ENCODE assay signal across 16 cellular contexts in the genomic region with DNA sequence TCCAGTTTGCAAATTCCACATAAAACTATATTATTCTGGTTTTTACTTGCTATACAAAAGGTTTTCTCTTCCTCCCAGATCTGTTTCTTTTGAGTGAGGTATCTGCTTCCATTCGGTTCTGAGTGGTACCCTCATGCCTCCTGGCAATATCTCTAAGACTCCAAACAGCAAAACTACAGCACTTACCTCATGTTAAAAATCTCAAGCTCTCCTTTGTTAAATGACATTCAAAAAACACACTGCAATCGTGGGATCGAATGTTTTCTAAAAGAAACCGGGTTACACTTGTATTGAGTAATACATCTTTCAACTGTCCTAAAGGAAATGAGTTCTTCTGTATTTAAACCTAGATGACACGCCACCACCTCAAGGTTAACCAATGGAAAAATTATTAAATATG. TPM values are rescaled to one million over a fixed set of nuclear protein-coding genes. Genes with fewer than 3 reads are reported as not detected.
DNase-seq lines count a peak whose midpoint lies in the region; ATAC-seq and TF ChIP-seq lines count a peak whose summit lies in the region.
"Had no signal": no experiment of that assay in that cellular context is flagged by ENCODE, and none has a peak within 500 bp of the region (broad histone marks: within the 10 kb centered on the region; RNA-seq: fewer than 3 reads in every experiment).

No MANE protein-coding gene starts in this region.

- H3K36me3 ChIP-seq in CD4-positive, CD25-positive, alpha-beta regulatory T cell (ENCODE audit: control insufficient read depth, insufficient read depth, low read length) = peaks cover 44% of the 10 kb centered on the region
- peaks cover 7 to 29% (median 7%) of the 10 kb centered on the region in 3 experiments for H3K36me3 ChIP-seq in naive thymus-derived CD4-positive, alpha-beta T cell (ENCODE audit: control insufficient read depth in 2 of 3, insufficient read depth in 3 of 3, low read length in 3 of 3)

- no peaks in the 10 kb centered on the region for H3K27me3 Mint-ChIP-seq in CD4-positive, CD25-positive, alpha-beta regulatory T cell
- no peaks in the 10 kb centered on the region for H3K27me3 Mint-ChIP-seq in Calu3 (ENCODE audit: unreplicated experiment)
- no peaks in the 10 kb centered on the region for H3K27me3 Mint-ChIP-seq in activated T-helper 17 cell treated with anti-CD3 and anti-CD28 coated beads, Interleukin-2, amount 50 U/mL, for 72 hours
- no peaks in the 10 kb centered on the region for H3K27me3 Mint-ChIP-seq in naive thymus-derived CD4-positive, alpha-beta T cell

- peaks cover 24% of the 10 kb centered on the region for H3K4me1 ChIP-seq in CD4-positive, CD25-positive, alpha-beta regulatory T cell (ENCODE audit: control insufficient read depth, insufficient read depth, low read length, poor library complexity, severe bottlenecking)
- peaks cover 0 to 16% of the 10 kb centered on the region in 2 donors for H3K4me1 ChIP-seq in naive thymus-derived CD4-positive, alpha-beta T cell (ENCODE audit: control insufficient read depth in 2 of 2, insufficient read depth in 2 of 2, low read length in 2 of 2)
- H3K4me1 ChIP-seq: SJSA1 had no signal

- POLR2A ChIA-PET in naive thymus-derived CD4-positive, alpha-beta T cell (lab: Charles Lee) = no interaction called here

- peak overlapping the region in 2 of 3 donors; percentile 0 to 72 for H3K27ac Mint-ChIP-seq in CD4-positive, CD25-positive, alpha-beta regulatory T cell
- H3K27ac Mint-ChIP-seq in Calu3 (ENCODE audit: unreplicated experiment) = peak overlapping the region; percentile 7
- H3K27ac Mint-ChIP-seq in activated T-helper 17 cell treated with anti-CD3 and anti-CD28 coated beads, Interleukin-2, amount 50 U/mL, for 72 hours = peak overlapping the region; percentile 45
- H3K27ac Mint-ChIP-seq in naive thymus-derived CD4-positive, alpha-beta T cell = peak overlapping the region in 7 of 9 donors; percentile 6 to 62 (median 35)

- no peak for DNase-seq in CD4-positive, CD25-positive, alpha-beta regulatory T cell
- DNase-seq in Calu3 (no peak), GF-D8 (lab: John Stamatoyannopoulos, UW) (no peak)
- no peak for DNase-seq in naive thymus-derived CD4-positive, alpha-beta T cell
- DNase-seq in stimulated activated CD4-positive, alpha-beta T cell treated with anti-CD3 and anti-CD28 coated beads, Interleukin-4, amount 100 ng/mL, for 1 hour = no peak
- DNase-seq: activated gamma-delta T cell treated with Interleukin-2 at 50 U/mL for 16 hours; effector CD4-positive, alpha-beta T cell; hypothalamus; NCI-H1930; stimulated activated CD4-positive, alpha-beta T cell treated with anti-CD3 and anti-CD28 coated beads, Interleukin-4, amount 100 ng/mL, for 4 hours had no signal

- H3K9me3 Mint-ChIP-seq in CD4-positive, CD25-positive, alpha-beta regulatory T cell = peaks cover 0 to 3% (median 0%) of the 10 kb centered on the region in 7 donors
- H3K9me3 Mint-ChIP-seq in Calu3 (ENCODE audit: low read depth, unreplicated experiment) = no peaks in the 10 kb centered on the region
- no peaks in the 10 kb centered on the region for H3K9me3 Mint-ChIP-seq in activated T-helper 17 cell treated with anti-CD3 and anti-CD28 coated beads, Interleukin-2, amount 50 U/mL, for 72 hours
- H3K9me3 Mint-ChIP-seq in naive thymus-derived CD4-positive, alpha-beta T cell = no peaks in the 10 kb centered on the region

- H3K4me3 ChIP-seq in CD4-positive, CD25-positive, alpha-beta regulatory T cell (ENCODE audit: low read depth, low read length) = no peak overlapping the region
- no peak overlapping the region for H3K4me3 ChIP-seq in naive thymus-derived CD4-positive, alpha-beta T cell (ENCODE audit: low read length)
- H3K4me3 ChIP-seq: cardiac muscle cell, sigmoid colon, SJSA1, tibial nerve had no signal

- H3K27ac ChIP-seq in CD4-positive, CD25-positive, alpha-beta regulatory T cell (ENCODE audit: insufficient read depth, low read length, poor library complexity, severe bottlenecking) = no peak overlapping the region
- H3K27ac ChIP-seq in naive thymus-derived CD4-positive, alpha-beta T cell (ENCODE audit: low read depth, low read length) = no peak overlapping the region
- H3K27ac ChIP-seq: sigmoid colon, SJSA1 had no signal

- peaks cover 27 to 70% (median 52%) of the 10 kb centered on the region in 4 donors for H3K4me1 Mint-ChIP-seq in CD4-positive, CD25-positive, alpha-beta regulatory T cell
- peaks cover 52% of the 10 kb centered on the region for H3K4me1 Mint-ChIP-seq in Calu3 (ENCODE audit: low read depth, unreplicated experiment)
- H3K4me1 Mint-ChIP-seq in activated T-helper 17 cell treated with anti-CD3 and anti-CD28 coated beads, Interleukin-2, amount 50 U/mL, for 72 hours = peaks cover 61% of the 10 kb centered on the region
- H3K4me1 Mint-ChIP-seq in naive thymus-derived CD4-positive, alpha-beta T cell = peaks cover 47 to 83% (median 75%) of the 10 kb centered on the region in 7 donors

- no peak for ATAC-seq in CD4-positive, CD25-positive, alpha-beta regulatory T cell (ENCODE audit: low read depth in 2 of 2)
- ATAC-seq in activated T-helper 17 cell treated with anti-CD3 and anti-CD28 coated beads, Interleukin-2, amount 50 U/mL, for 72 hours (replicated peaks) = no peak
- no peak for ATAC-seq in naive thymus-derived CD4-positive, alpha-beta T cell
- ATAC-seq in GM21528 (IDR thresholded peaks at IDR 0.05; ENCODE audit: low FRiP score, unreplicated experiment) = no peak

- no peaks in the 10 kb centered on the region for H3K27me3 ChIP-seq in CD4-positive, CD25-positive, alpha-beta regulatory T cell (ENCODE audit: control insufficient read depth, insufficient read depth, low read length)
- no peaks in the 10 kb centered on the region for H3K27me3 ChIP-seq in naive thymus-derived CD4-positive, alpha-beta T cell (ENCODE audit: control insufficient read depth in 2 of 2, insufficient read depth in 2 of 2, low read length in 2 of 2)
- H3K27me3 ChIP-seq: cardiac muscle cell, sigmoid colon, SJSA1, tibial nerve had no signal

- intact Hi-C loops in Calu3 (cut with micrococcal nuclease; ENCODE audit: unreplicated experiment) = loop anchor here (2.0 kb wide), 1 partner anchor 29 kb away; no protein-coding TSS in a partner anchor
- intact Hi-C loops in naive thymus-derived CD4-positive, alpha-beta T cell (cut with micrococcal nuclease) = loop anchor here in 1 of 2 donors (2.0 kb wide), 1 partner anchor 17 kb away; no protein-coding TSS in a partner anchor

- no peaks in the 10 kb centered on the region for H3K9me3 ChIP-seq in CD4-positive, CD25-positive, alpha-beta regulatory T cell (ENCODE audit: control insufficient read depth in 2 of 2, low read length in 2 of 2)
- no peaks in the 10 kb centered on the region for H3K9me3 ChIP-seq in naive thymus-derived CD4-positive, alpha-beta T cell (ENCODE audit: control insufficient read depth in 2 of 3, low read length in 3 of 3)
- H3K9me3 ChIP-seq: sigmoid colon, SJSA1, tibial nerve had no signal

- H3K36me3 Mint-ChIP-seq in CD4-positive, CD25-positive, alpha-beta regulatory T cell = peaks cover 54% of the 10 kb centered on the region
- peaks cover 77% of the 10 kb centered on the region for H3K36me3 Mint-ChIP-seq in Calu3 (ENCODE audit: insufficient read depth, unreplicated experiment)
- peaks cover 100% of the 10 kb centered on the region for H3K36me3 Mint-ChIP-seq in activated T-helper 17 cell treated with anti-CD3 and anti-CD28 coated beads, Interleukin-2, amount 50 U/mL, for 72 hours (ENCODE audit: low read depth)
- peaks cover 24 to 55% (median 42%) of the 10 kb centered on the region in 5 donors for H3K36me3 Mint-ChIP-seq in naive thymus-derived CD4-positive, alpha-beta T cell

- TF ChIP-seq CTCF in Calu3 (IDR thresholded peaks at IDR 0.05; ENCODE audit: unreplicated experiment) = no peak

- H3K4me3 Mint-ChIP-seq in CD4-positive, CD25-positive, alpha-beta regulatory T cell = peak overlapping the region in 2 of 4 donors; percentile 2 to 14
- no peak overlapping the region for H3K4me3 Mint-ChIP-seq in Calu3 (ENCODE audit: low read depth, unreplicated experiment)
- peak overlapping the region; percentile 46 for H3K4me3 Mint-ChIP-seq in activated T-helper 17 cell treated with anti-CD3 and anti-CD28 coated beads, Interleukin-2, amount 50 U/mL, for 72 hours
- peak overlapping the region; percentile 0 to 76 (median 33) for H3K4me3 Mint-ChIP-seq in naive thymus-derived CD4-positive, alpha-beta T cell

- CTCF ChIA-PET in Calu3 (lab: Charles Lee) = no interaction called here
- CTCF ChIA-PET in naive thymus-derived CD4-positive, alpha-beta T cell (lab: Charles Lee) = no interaction called here

- no TSS peak for BruUV-seq in Calu3 (replicated peaks; lab: Mats Ljungman, UMichigan)

RNA-seq across cellular contexts. Expression of a gene that starts 11.1 kb away (rescaled TPM):
- total RNA-seq in CD4-positive, CD25-positive, alpha-beta regulatory T cell = 36.6 TPM
- 1 to 10 TPM; 1.7 to 2.7 (median 2.0) TPM for polyA plus RNA-seq in CD4-positive, CD25-positive, alpha-beta regulatory T cell
- total RNA-seq in Calu3 (2022) = 113 and 122 TPM in 2 replicates
- total RNA-seq in activated T-helper 17 cell treated with anti-CD3 and anti-CD28 coated beads, Interleukin-2, amount 50 U/mL, for 72 hours = 100 to 1,000 TPM; 118 to 156 TPM
- 10 to 100 TPM; 27.7 to 98.3 (median 39.6) TPM for total RNA-seq in naive thymus-derived CD4-positive, alpha-beta T cell
- 1 to 10 TPM; 1.4 to 1.6 TPM for polyA plus RNA-seq in naive thymus-derived CD4-positive, alpha-beta T cell

RNA-seq across cellular contexts. Expression of a gene that starts 45.2 kb away (rescaled TPM):
- total RNA-seq in CD4-positive, CD25-positive, alpha-beta regulatory T cell = 23.0 TPM
- 10 to 100 TPM; 48.8 to 81.2 (median 56.3) TPM for polyA plus RNA-seq in CD4-positive, CD25-positive, alpha-beta regulatory T cell
- total RNA-seq in Calu3 (2022) = 72.7 and 135 TPM in 2 replicates
- total RNA-seq in activated T-helper 17 cell treated with anti-CD3 and anti-CD28 coated beads, Interleukin-2, amount 50 U/mL, for 72 hours = 10 to 100 TPM; 28.0 to 71.7 TPM
- total RNA-seq in naive thymus-derived CD4-positive, alpha-beta T cell = 10 to 100 TPM; 26.3 to 47.2 (median 40.5) TPM
- polyA plus RNA-seq in naive thymus-derived CD4-positive, alpha-beta T cell = 10 to 100 TPM; 68.6 to 93.5 TPM
